Comparison of ENCODE assay signal across 8 cellular contexts in the genomic region with DNA sequence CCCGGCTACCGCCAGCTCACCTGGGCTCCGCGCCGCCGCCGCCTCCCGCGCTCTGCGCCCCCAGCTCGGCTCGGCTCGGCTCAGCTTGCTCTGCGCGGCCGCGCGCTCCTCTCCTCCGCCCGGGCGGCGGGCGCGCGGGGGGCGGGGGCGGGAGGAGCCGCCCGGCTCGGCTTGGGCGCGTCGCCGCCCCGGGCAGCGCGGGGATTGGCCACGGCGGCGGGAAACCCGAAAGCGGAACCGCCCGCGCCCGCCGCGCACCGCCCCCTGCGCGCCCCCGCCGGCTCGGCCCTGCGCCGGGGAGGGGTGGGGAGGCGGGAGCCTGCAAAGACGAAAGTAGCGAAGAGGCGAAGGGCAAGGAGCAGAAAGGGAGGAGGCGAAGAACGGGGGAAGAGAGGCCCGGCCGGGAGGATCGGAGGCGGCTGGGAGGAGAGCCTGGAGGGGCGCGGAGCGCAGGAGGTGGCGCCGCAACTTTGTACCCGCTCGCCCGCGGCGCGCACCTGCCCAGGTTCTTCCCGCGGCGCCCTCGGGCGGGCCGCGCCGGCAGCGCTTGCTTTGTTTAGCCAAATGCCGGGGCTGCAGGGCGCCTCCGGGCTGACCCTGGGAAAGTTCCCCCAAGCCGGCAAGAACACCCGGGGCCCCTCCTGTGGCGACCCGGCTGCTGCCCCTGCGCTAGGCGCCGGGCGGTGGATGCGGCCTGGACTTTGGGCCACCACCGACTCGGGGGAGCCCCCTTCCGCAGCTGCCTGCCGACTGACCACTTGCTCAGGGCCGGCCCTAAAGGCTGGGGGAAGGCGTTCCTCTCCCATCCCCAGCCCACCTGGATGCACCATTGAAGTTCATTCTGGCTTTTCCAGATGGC. TPM values are rescaled to one million over a fixed set of nuclear protein-coding genes. Genes with fewer than 3 reads are reported as not detected.
DNase-seq lines count a peak whose midpoint lies in the region; ATAC-seq and TF ChIP-seq lines count a peak whose summit lies in the region.

Gene CAMKK2 (minus strand): TSS at position 92 of the 859 bp plus-strand sequence. CDS start 22,183 bp downstream, outside the sequence.

- WGBS in IMR-90 (ENCODE audit: extremely low coverage in 2 of 2, insufficient read length in 1 of 2), 2 experiments, result 0% methylated on average over 28 of the region's 104 CpGs; no CpG with 5 or more reads in 1 of the 2 experiments
- 0% methylated on average over 50 of the region's 104 CpGs for WGBS in esophagus muscularis mucosa

- no peaks in the 10 kb centered on the region for H3K27me3 ChIP-seq in IMR-90 (ENCODE audit: control insufficient read depth, insufficient read depth, low read length)
- H3K27me3 ChIP-seq in esophagus muscularis mucosa, result no peaks in the 10 kb centered on the region
- no peaks in the 10 kb centered on the region for H3K27me3 ChIP-seq in muscle layer of duodenum (ENCODE audit: low read depth, low read length)

- H3K4me2 ChIP-seq in IMR-90 (ENCODE audit: low read depth, low read length), result peak within 1 kb of the TSS; percentile 89

- H4K20me1 ChIP-seq in IMR-90 (ENCODE audit: insufficient read depth, low read length), result peaks cover 8% of the 10 kb centered on the region

- H2BK15ac ChIP-seq in IMR-90 (ENCODE audit: low read depth, low read length), result no peak within 1 kb of the TSS

- H3K4me3 ChIP-seq in IMR-90 (ENCODE audit: insufficient read depth, low read depth, low read length) (peak within 1 kb of the TSS; percentile 91), esophagus muscularis mucosa (peak within 1 kb of the TSS; percentile 95 to 100 (median 99)), muscle layer of duodenum (ENCODE audit: low read depth in 1 of 2, low read length in 2 of 2) (peak within 1 kb of the TSS; percentile 83 to 96)

- no peaks in the 10 kb centered on the region for H3K9me3 Mint-ChIP-seq in activated T-cell treated with anti-CD3 and anti-CD28 coated beads, Interleukin-2, amount 50 U/mL, for 4 hours

- no peaks in the 10 kb centered on the region for H3K9me3 ChIP-seq in IMR-90 (ENCODE audit: control insufficient read depth, insufficient read depth, low read length)
- H3K9me3 ChIP-seq in esophagus muscularis mucosa, result no peaks in the 10 kb centered on the region
- no peaks in the 10 kb centered on the region for H3K9me3 ChIP-seq in muscle layer of duodenum (ENCODE audit: control insufficient read depth in 1 of 2, low read length in 2 of 2)

- peak within 1 kb of the TSS; percentile 52; the same call in 1 of the 2 replicates for H3K14ac ChIP-seq in IMR-90 (replicated peaks; ENCODE audit: low read depth, low read length)

- H4K5ac ChIP-seq in IMR-90 (ENCODE audit: low read depth, low read length), result no peak within 1 kb of the TSS; the same call in 1 of the 2 replicates

- no peak for TF ChIP-seq CTCF in IMR-90 (conservative IDR thresholded peaks at IDR 0.05; ENCODE audit: low read depth, low read length)
- TF ChIP-seq CTCF in esophagus muscularis mucosa (IDR thresholded peaks at IDR 0.05), result peak; percentile 9 to 27 (median 16)

- peak within 1 kb of the TSS; percentile 78 for H3K23ac ChIP-seq in IMR-90 (ENCODE audit: low read depth, low read length)

- no peak within 1 kb of the TSS for H3K18ac ChIP-seq in IMR-90 (ENCODE audit: low read depth, low read length)

- peak within 1 kb of the TSS; percentile 86 for H3K4ac ChIP-seq in IMR-90 (ENCODE audit: low read depth, low read length)

- TF ChIP-seq EP300 in esophagus muscularis mucosa (IDR thresholded peaks at IDR 0.05), result no peak

- peak within 1 kb of the TSS; percentile 98 for H2AK9ac ChIP-seq in IMR-90 (replicated peaks; ENCODE audit: low read depth, low read length, poor library complexity)

- BruUV-seq in IMR-90 (replicated peaks; lab: Mats Ljungman, UMichigan), result no TSS peak

- H2AFZ ChIP-seq in IMR-90 (replicated peaks; ENCODE audit: low read length, poor library complexity), result peak within 1 kb of the TSS; percentile 98

- H3K36me3 Mint-ChIP-seq in activated T-cell treated with anti-CD3 and anti-CD28 coated beads, Interleukin-2, amount 50 U/mL, for 4 hours (ENCODE audit: insufficient read depth), result no peaks in the 10 kb centered on the region

- H2AK5ac ChIP-seq in IMR-90 (ENCODE audit: low read depth, low read length), result peak within 1 kb of the TSS; percentile 59

- H2BK20ac ChIP-seq in IMR-90 (ENCODE audit: low read depth, low read length), result no peak within 1 kb of the TSS

- H3K4me3 Mint-ChIP-seq in activated T-cell treated with anti-CD3 and anti-CD28 coated beads, Interleukin-2, amount 50 U/mL, for 4 hours, result peak within 1 kb of the TSS; percentile 93

- peak within 1 kb of the TSS; percentile 45 to 67; a peak in 2 of 4 replicates for H4K8ac ChIP-seq in IMR-90 (ENCODE audit: low read depth in 2 of 2, low read length in 2 of 2)

- POLR2A ChIA-PET in IMR-90 (lab: Charles Lee; ENCODE audit: unreplicated experiment), result interaction anchor here (0.6 to 1.5 kb wide), 4 partner anchors 11 to 56 kb away, joined by 4 to 8 read pairs (median 5); no protein-coding TSS in a partner anchor

- H3K56ac ChIP-seq in IMR-90 (ENCODE audit: extremely low read depth, insufficient read depth, low read length), result peak within 1 kb of the TSS; percentile 43; the same call in 1 of the 2 replicates

- peak within 1 kb of the TSS; percentile 72 for H3K9ac ChIP-seq in IMR-90 (ENCODE audit: low read depth, low read length)

- peaks cover 2% of the 10 kb centered on the region; the same call in 1 of the 2 replicates for H3K9me1 ChIP-seq in IMR-90 (ENCODE audit: insufficient read depth, low read length)

- intact Hi-C loops in IMR-90 (cut with micrococcal nuclease), result no loop called here
- intact Hi-C loops in esophagus muscularis mucosa (cut with DNase I), result no loop called here

- CTCF ChIA-PET in IMR-90 (lab: Yijun Ruan, JAX), result no interaction called here

- TF ChIP-seq POLR2A in IMR-90 (IDR thresholded peaks at IDR 0.05; ENCODE audit: low read depth, low read length) (no peak; the same call in 1 of the 2 replicates), esophagus muscularis mucosa (IDR thresholded peaks at IDR 0.05; ENCODE audit: low read depth) (no peak)

- no peak for TF ChIP-seq RAD21 in IMR-90 (IDR thresholded peaks at IDR 0.05; ENCODE audit: low read length)

- H3K4me1 Mint-ChIP-seq in activated T-cell treated with anti-CD3 and anti-CD28 coated beads, Interleukin-2, amount 50 U/mL, for 4 hours (ENCODE audit: low read depth), result peaks cover 13% of the 10 kb centered on the region

- H3K27ac ChIP-seq in IMR-90 (ENCODE audit: insufficient read depth, low read length), result peak within 1 kb of the TSS; percentile 49; the same call in 1 of the 2 replicates
- peak within 1 kb of the TSS; percentile 86 to 90 (median 88) for H3K27ac ChIP-seq in esophagus muscularis mucosa (replicated peaks in 1 of 4)
- H3K27ac ChIP-seq in muscle layer of duodenum (ENCODE audit: low read length), result peak within 1 kb of the TSS; percentile 77

- H3K27me3 Mint-ChIP-seq in activated T-cell treated with anti-CD3 and anti-CD28 coated beads, Interleukin-2, amount 50 U/mL, for 4 hours (ENCODE audit: low read depth), result no peaks in the 10 kb centered on the region

- H3K36me3 ChIP-seq in IMR-90 (ENCODE audit: control insufficient read depth, insufficient read depth, low read length), result no peaks in the 10 kb centered on the region
- H3K36me3 ChIP-seq in esophagus muscularis mucosa, result peaks cover 0 to 12% (median 7%) of the 10 kb centered on the region in 4 donors
- peaks cover 4 to 6% of the 10 kb centered on the region in 2 donors for H3K36me3 ChIP-seq in muscle layer of duodenum (ENCODE audit: control insufficient read depth in 1 of 2, insufficient read depth in 2 of 2, low read length in 2 of 2)

- in situ Hi-C loops in IMR-90 (cut with MboI; ENCODE audit: low sequenced_read_pairs), result no loop called here

- no peak within 1 kb of the TSS for H2BK120ac ChIP-seq in IMR-90 (ENCODE audit: low read depth, low read length)

- ATAC-seq in GM21515 (IDR thresholded peaks at IDR 0.05; ENCODE audit: unreplicated experiment) (peak; percentile 67), IMR-90 (ENCODE audit: low read depth) (peak; percentile 92)
- ATAC-seq in activated T-cell treated with anti-CD3 and anti-CD28 coated beads, Interleukin-2, amount 50 U/mL, for 4 hours, result peak; percentile 87 to 88

- peaks cover 19 to 38% of the 10 kb centered on the region in 2 experiments for H3K79me1 ChIP-seq in IMR-90 (ENCODE audit: low read depth in 1 of 2, low read length in 2 of 2)

- H3K4me1 ChIP-seq in IMR-90 (ENCODE audit: control insufficient read depth, insufficient read depth, low read length), result peaks cover 7% of the 10 kb centered on the region
- peaks cover 25 to 36% (median 33%) of the 10 kb centered on the region in 4 donors for H3K4me1 ChIP-seq in esophagus muscularis mucosa
- H3K4me1 ChIP-seq in muscle layer of duodenum (ENCODE audit: control insufficient read depth in 1 of 2, insufficient read depth in 2 of 2, low read length in 2 of 2), result peaks cover 11 to 23% of the 10 kb centered on the region in 2 donors

- DNase-seq in DMS114 treated with DMSO at 0.1 percent for 48 hours (lab: John Stamatoyannopoulos, UW; ENCODE audit: unreplicated experiment) (peak; percentile 73), IMR-90 (peak; percentile 70), esophagus muscularis mucosa (ENCODE audit: extremely low spot score) (peak; percentile 93)
- DNase-seq in activated T-cell treated with anti-CD3 and anti-CD28 coated beads, Interleukin-2, amount 50 U/mL, for 4 hours, result peak; percentile 85
- DNase-seq in stimulated activated CD8-positive, alpha-beta memory T cell treated with anti-CD3 and anti-CD28 coated beads, Interleukin-7, amount 100 ng/mL, for 24 hours (ENCODE audit: low read depth), result peak; percentile 60

- dilution Hi-C loops in IMR-90 (cut with HindIII; ENCODE audit: low sequenced_read_pairs, unreplicated experiment), result no loop called here

- peak within 1 kb of the TSS; percentile 41; the same call in 1 of the 2 replicates for H4K91ac ChIP-seq in IMR-90 (ENCODE audit: insufficient read depth, low read depth, low read length)

- H2BK5ac ChIP-seq in IMR-90 (ENCODE audit: low read depth, low read length, poor library complexity, severe bottlenecking), result peak within 1 kb of the TSS; percentile 49

TF ChIP-seq in IMR-90, 13 proteins besides CTCF, POLR2A, EP300 and RAD21 (continues in another document):
- no peak for TF ChIP-seq SMC3 (IDR thresholded peaks at IDR 0.05; ENCODE audit: low read depth, low read length)
- no peak for TF ChIP-seq BHLHE40 (IDR thresholded peaks at IDR 0.05; ENCODE audit: low read depth, low read length)
- no peak for TF ChIP-seq NFE2L2 (IDR thresholded peaks at IDR 0.05; ENCODE audit: low read depth, low read length)

TF ChIP-seq in PFSK-1, 5 proteins besides CTCF, POLR2A, EP300 and RAD21 (continues in another document):
- no peak for TF ChIP-seq TAF1 (IDR thresholded peaks at IDR 0.05; ENCODE audit: borderline replicate concordance, insufficient read depth, low read length)

RNA-seq across cellular contexts. Expression of gene CAMKK2, which starts in this region (rescaled TPM):
- 15.0 and 15.2 TPM in 2 replicates for total RNA-seq in IMR-90 (2012; rRNA removed)
- polyA plus RNA-seq in IMR-90 (2012; rRNA removed), result 24.7 and 25.7 TPM in 2 replicates
- polyA plus RNA-seq in IMR-90 (2012; cell fraction: cytosol; rRNA removed), result 22.6 and 26.2 TPM in 2 replicates
- 48.0 and 52.9 TPM in 2 replicates for polyA plus RNA-seq in IMR-90 (2012; cell fraction: nucleus; rRNA removed; ENCODE audit: low replicate concordance)
- polyA plus RNA-seq in PFSK-1 (2012; ENCODE audit: insufficient read length, low read depth), result 24.8 TPM
- 10 to 100 TPM; 28.9 to 41.4 (median 39.3) TPM for total RNA-seq in activated T-cell treated with anti-CD3 and anti-CD28 coated beads, Interleukin-2, amount 50 U/mL, for 4 hours
- total RNA-seq in esophagus muscularis mucosa, result 10 to 100 TPM; 23.9 to 45.0 (median 37.4) TPM

Comparison
In these comparisons a context has a peak if more than half of its experiments do, and no peak if none do; other contexts are left out.
1. Peak in every context shown above with its lines: DNase-seq, ATAC-seq, H3K4me3 ChIP-seq and H3K27ac ChIP-seq.